In the genomic region with DNA sequence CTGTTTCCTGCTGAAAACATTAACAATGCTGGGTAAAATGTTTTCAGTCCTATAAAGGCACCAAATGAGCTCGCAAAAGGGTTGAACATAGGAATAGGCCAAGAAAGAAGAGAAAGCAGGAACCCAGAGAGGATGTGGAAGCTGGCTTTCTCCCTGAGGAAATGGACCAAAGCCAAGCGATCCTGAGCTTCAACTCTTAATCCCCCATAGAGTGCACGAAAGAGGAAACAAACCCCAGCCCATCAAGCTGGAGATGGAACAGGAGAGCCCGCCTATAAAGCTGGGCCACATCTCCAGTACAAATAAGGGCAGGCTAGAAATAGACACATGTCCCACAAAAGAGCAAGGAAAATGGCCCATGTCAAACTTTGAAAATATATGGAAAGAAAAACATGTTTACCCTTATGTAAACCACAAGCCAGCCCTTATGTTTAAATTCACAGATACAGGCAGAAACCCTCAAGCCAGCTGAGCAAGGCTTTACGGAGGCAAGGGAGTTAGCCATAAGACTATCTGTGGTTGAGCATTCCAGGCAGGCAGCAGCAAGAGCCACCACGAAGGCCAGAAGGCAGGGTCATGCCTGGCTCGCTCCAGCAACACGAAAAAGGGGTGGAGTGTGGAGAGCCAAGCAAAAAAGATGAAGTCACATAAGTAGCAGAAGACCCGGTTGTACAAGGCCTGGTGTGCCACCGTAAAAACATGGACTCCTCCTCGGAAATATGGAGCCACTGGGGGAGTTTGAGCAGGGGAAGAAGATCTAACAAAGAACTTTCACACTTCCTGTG, we compare ENCODE assay signal across 16 cellular contexts. TPM values are rescaled to one million over a fixed set of nuclear protein-coding genes. Genes with fewer than 3 reads are reported as not detected.
DNase-seq lines count a peak whose midpoint lies in the region; ATAC-seq and TF ChIP-seq lines count a peak whose summit lies in the region.
"Had no signal": no experiment of that assay in that cellular context is flagged by ENCODE, and none has a peak within 500 bp of the region (broad histone marks: within the 10 kb centered on the region; RNA-seq: fewer than 3 reads in every experiment).

No MANE protein-coding gene starts in this region.

- H3K4me3 ChIP-seq in BLaER1, result no peak overlapping the region
- no peak overlapping the region for H3K4me3 ChIP-seq in neuronal stem cell (ENCODE audit: low read length in 2 of 2)
- H3K4me3 ChIP-seq: gastroesophageal sphincter, stomach had no signal

- H3K27me3 ChIP-seq in BLaER1 (no peaks in the 10 kb centered on the region), neuronal stem cell (ENCODE audit: control insufficient read depth in 3 of 3, insufficient read depth in 3 of 3, low read depth in 1 of 3, low read length in 3 of 3) (no peaks in the 10 kb centered on the region)
- H3K27me3 ChIP-seq: gastroesophageal sphincter, stomach had no signal

- H3K9ac ChIP-seq in BLaER1 (no peak overlapping the region), neuronal stem cell (ENCODE audit: low read depth, low read length, poor library complexity) (no peak overlapping the region)

- peak overlapping the region; percentile 76 for H3K27ac Mint-ChIP-seq in endothelial cell (ENCODE audit: unreplicated experiment)
- H3K27ac Mint-ChIP-seq: activated CD4-positive, alpha-beta memory T cell treated with anti-CD3 and anti-CD28 coated beads, Interleukin-2, amount 10 ng/mL, durations not matched to agents 7 days and 5 days; activated naive CD8-positive, alpha-beta T cell treated with anti-CD3 and anti-CD28 coated beads for 36 hours; nephron progenitor cell had no signal

- no peak overlapping the region for H2BK5ac ChIP-seq in neuronal stem cell (ENCODE audit: low read length)

- peaks cover 2% of the 10 kb centered on the region for H3K27me3 Mint-ChIP-seq in endothelial cell (ENCODE audit: unreplicated experiment)

- H4K8ac ChIP-seq in neuronal stem cell (ENCODE audit: low read depth, low read length), result no peak overlapping the region

- no peaks in the 10 kb centered on the region for H3K9me3 Mint-ChIP-seq in endothelial cell (ENCODE audit: unreplicated experiment)
- H3K9me3 Mint-ChIP-seq: activated CD4-positive, alpha-beta memory T cell treated with anti-CD3 and anti-CD28 coated beads, Interleukin-2, amount 10 ng/mL, durations not matched to agents 7 days and 5 days; activated naive CD8-positive, alpha-beta T cell treated with anti-CD3 and anti-CD28 coated beads for 36 hours; central memory CD8-positive, alpha-beta T cell had no signal

- no peak overlapping the region for H2BK12ac ChIP-seq in neuronal stem cell (ENCODE audit: low read length)

- no peak overlapping the region for H4K91ac ChIP-seq in neuronal stem cell (ENCODE audit: low read depth, low read length, poor library complexity)

- H3K36me3 ChIP-seq in BLaER1, result no peaks in the 10 kb centered on the region
- H3K36me3 ChIP-seq in neuronal stem cell (replicated peaks in 1 of 2; ENCODE audit: control insufficient read depth in 2 of 2, insufficient read depth in 2 of 2, low read length in 2 of 2), result no peaks in the 10 kb centered on the region
- H3K36me3 ChIP-seq: gastroesophageal sphincter, stomach had no signal

- no CpG with 5 or more reads among the region's 11 CpGs for WGBS in neuronal stem cell (ENCODE audit: extremely low coverage in 2 of 2, insufficient read length in 2 of 2, insufficient replicate concordance in 1 of 2), 2 donors

- no peaks in the 10 kb centered on the region for H3K79me1 ChIP-seq in neuronal stem cell (ENCODE audit: low read depth, low read length)

- H3K4ac ChIP-seq in neuronal stem cell (ENCODE audit: low read length), result no peak overlapping the region

- peaks cover 11% of the 10 kb centered on the region for H3K9me3 ChIP-seq in BLaER1
- H3K9me3 ChIP-seq in neuronal stem cell (replicated peaks in 1 of 2; ENCODE audit: control insufficient read depth in 2 of 2, insufficient read depth in 1 of 2, low read depth in 1 of 2, low read length in 2 of 2), result no peaks in the 10 kb centered on the region
- H3K9me3 ChIP-seq: gastroesophageal sphincter, stomach had no signal

- peaks cover 29% of the 10 kb centered on the region for H3K4me1 ChIP-seq in BLaER1
- no peaks in the 10 kb centered on the region for H3K4me1 ChIP-seq in neuronal stem cell (ENCODE audit: control insufficient read depth in 2 of 2, insufficient read depth in 1 of 2, low read depth in 1 of 2, low read length in 2 of 2)
- H3K4me1 ChIP-seq: gastroesophageal sphincter had no signal

- H3K14ac ChIP-seq in neuronal stem cell (ENCODE audit: low read length), result no peak overlapping the region

- no peak for TF ChIP-seq CTCF in endothelial cell (IDR thresholded peaks at IDR 0.05; ENCODE audit: unreplicated experiment)
- TF ChIP-seq CTCF in omental fat pad (IDR thresholded peaks at IDR 0.05), result no peak

- no peaks in the 10 kb centered on the region for H3K36me3 Mint-ChIP-seq in endothelial cell (ENCODE audit: low read depth, unreplicated experiment)
- H3K36me3 Mint-ChIP-seq: activated naive CD8-positive, alpha-beta T cell treated with anti-CD3 and anti-CD28 coated beads for 36 hours had no signal

- no peak overlapping the region for H2BK15ac ChIP-seq in neuronal stem cell (ENCODE audit: low read length)

- H3K4me2 ChIP-seq in BLaER1 (peak overlapping the region; percentile 17; the same call in 1 of the 2 replicates), neuronal stem cell (ENCODE audit: insufficient read depth, low read length, poor library complexity, severe bottlenecking) (no peak overlapping the region)

- H3K4me1 Mint-ChIP-seq in endothelial cell (ENCODE audit: unreplicated experiment), result peaks cover 18% of the 10 kb centered on the region
- H3K4me1 Mint-ChIP-seq: central memory CD8-positive, alpha-beta T cell had no signal

- H3K23ac ChIP-seq in neuronal stem cell (ENCODE audit: low read depth, low read length, poor library complexity), result no peak overlapping the region

- no peak overlapping the region for H2BK120ac ChIP-seq in neuronal stem cell (ENCODE audit: low read depth, low read length)

- peak; percentile 86 for DNase-seq in MV-4-11 (lab: John Stamatoyannopoulos, UW)
- no peak for DNase-seq in endothelial cell (ENCODE audit: low spot score)
- DNase-seq in neuronal stem cell (ENCODE audit: low spot score), result no peak
- no peak for DNase-seq in substantia nigra (lab: John Stamatoyannopoulos, UW)
- DNase-seq in RPMI8226, result no peak
- DNase-seq in omental fat pad (ENCODE audit: low spot score), result no peak
- DNase-seq: activated CD4-positive, alpha-beta memory T cell treated with anti-CD3 and anti-CD28 coated beads, Interleukin-2, amount 10 ng/mL, durations not matched to agents 7 days and 5 days; activated naive CD8-positive, alpha-beta T cell treated with anti-CD3 and anti-CD28 coated beads for 36 hours; HCEC 1CT; NCI-H69; nephron progenitor cell; stomach had no signal

- H3K18ac ChIP-seq in neuronal stem cell (ENCODE audit: low read length), result no peak overlapping the region

- H3K27ac ChIP-seq in BLaER1 (no peak overlapping the region), neuronal stem cell (replicated peaks; ENCODE audit: low read length) (no peak overlapping the region), substantia nigra (ENCODE audit: low read depth, low read length, poor library complexity, severe bottlenecking) (no peak overlapping the region)
- H3K27ac ChIP-seq: gastroesophageal sphincter, stomach had no signal

- no peaks in the 10 kb centered on the region for H4K20me1 ChIP-seq in BLaER1

- peak overlapping the region; percentile 30 for H2AFZ ChIP-seq in neuronal stem cell (ENCODE audit: low read length)

- H2AK5ac ChIP-seq in neuronal stem cell (ENCODE audit: low read depth, low read length), result no peak overlapping the region

- ATAC-seq in omental fat pad (ENCODE audit: low FRiP score) (no peak), GM18873 (IDR thresholded peaks at IDR 0.05; ENCODE audit: low FRiP score, unreplicated experiment) (no peak)
- ATAC-seq: gastroesophageal sphincter had no signal

- H3K4me3 Mint-ChIP-seq in endothelial cell (ENCODE audit: unreplicated experiment), result no peak overlapping the region
- H3K4me3 Mint-ChIP-seq: activated CD4-positive, alpha-beta memory T cell treated with anti-CD3 and anti-CD28 coated beads, Interleukin-2, amount 10 ng/mL, durations not matched to agents 7 days and 5 days; activated naive CD8-positive, alpha-beta T cell treated with anti-CD3 and anti-CD28 coated beads for 36 hours; central memory CD8-positive, alpha-beta T cell; nephron progenitor cell had no signal

RNA-seq across cellular contexts. Expression of a gene that starts 27.9 kb away (rescaled TPM):
- total RNA-seq in endothelial cell (ENCODE audit: unreplicated experiment), result 22.9 TPM
- 45.8 TPM for polyA plus RNA-seq in neuronal stem cell (2013, experiment 1 of 2)
- 46.2 TPM for polyA plus RNA-seq in neuronal stem cell (2013, experiment 2 of 2)
- 10 to 100 TPM; 39.2 to 76.1 (median 61.8) TPM for total RNA-seq in omental fat pad
